ENCODE assay signal across 8 cellular contexts in genomic region chr2:73939419-73939818, GRCh38. TPM values are rescaled to one million over a fixed set of nuclear protein-coding genes. Genes with fewer than 3 reads are reported as not detected.
DNase-seq lines count a peak whose midpoint lies in the region; ATAC-seq and TF ChIP-seq lines count a peak whose summit lies in the region.

No MANE protein-coding gene starts in this region.

- peaks cover 48 to 67% of the 10 kb centered on the region in 2 donors for H3K36me3 Mint-ChIP-seq in CD14-positive monocyte

- peaks cover 46% of the 10 kb centered on the region for H3K36me3 ChIP-seq in MG63
- peaks cover 0 to 19% of the 10 kb centered on the region in 2 donors for H3K36me3 ChIP-seq in left lung
- H3K36me3 ChIP-seq in testis (ENCODE audit: low read depth, missing control alignments), result no peaks in the 10 kb centered on the region

- H3K4me1 ChIP-seq in left lung (peaks cover 10 to 12% of the 10 kb centered on the region in 2 donors), testis (no peaks in the 10 kb centered on the region)

- no peaks in the 10 kb centered on the region for H3K27me3 Mint-ChIP-seq in CD14-positive monocyte (ENCODE audit: low read depth in 3 of 3)

- WGBS in testis, 2 donors, result 83 to 95% methylated on average over 2 of the region's 2 CpGs

- no peak overlapping the region for H3K4me3 Mint-ChIP-seq in CD14-positive monocyte

- in situ Hi-C loops in astrocyte of the spinal cord (cut with HindIII; ENCODE audit: low sequenced_read_pairs), result no loop called here

- no peaks in the 10 kb centered on the region for H3K27me3 ChIP-seq in MG63
- H3K27me3 ChIP-seq in left lung, result no peaks in the 10 kb centered on the region
- H3K27me3 ChIP-seq in testis, result no peaks in the 10 kb centered on the region

- DNase-seq in CD14-positive monocyte (ENCODE audit: low spot score) (peak; percentile 52), MG63 (peak; percentile 87), astrocyte of the spinal cord (ENCODE audit: low read depth, low spot score) (no peak), left lung (peak in 1 of 2 donors; percentile 67), germinal center (ENCODE audit: low spot score) (no peak), posterior vena cava (ENCODE audit: low spot score) (no peak), testis (no peak)

- H3K9me3 ChIP-seq in MG63, result no peaks in the 10 kb centered on the region
- H3K9me3 ChIP-seq in left lung, result no peaks in the 10 kb centered on the region
- no peaks in the 10 kb centered on the region for H3K9me3 ChIP-seq in testis

- peaks cover 31% of the 10 kb centered on the region for H3K4me1 Mint-ChIP-seq in CD14-positive monocyte

- intact Hi-C loops in CD14-positive monocyte (cut with micrococcal nuclease) (no loop called here), left lung (cut with DNase I) (no loop called here), posterior vena cava (cut with DNase I) (no loop called here), testis (cut with DNase I; ENCODE audit: low total_unique reads) (no loop called here)

- ATAC-seq in left lung, result peak; percentile 96
- ATAC-seq in HG02571 (IDR thresholded peaks at IDR 0.05; ENCODE audit: unreplicated experiment), result no peak

- H3K27ac ChIP-seq in left lung (no peak overlapping the region), testis (no peak overlapping the region)

- no peaks in the 10 kb centered on the region for H3K9me3 Mint-ChIP-seq in CD14-positive monocyte

- no peak overlapping the region for H3K4me3 ChIP-seq in MG63
- H3K4me3 ChIP-seq in astrocyte of the spinal cord (ENCODE audit: low read depth, low read length), result no peak overlapping the region
- H3K4me3 ChIP-seq in left lung, result no peak overlapping the region
- no peak overlapping the region for H3K4me3 ChIP-seq in testis

- no peak for TF ChIP-seq POLR2A in testis (IDR thresholded peaks at IDR 0.05)

- peak overlapping the region in 4 of 7 donors; percentile 25 to 75 (median 53) for H3K27ac Mint-ChIP-seq in CD14-positive monocyte

- TF ChIP-seq CTCF in CD14-positive monocyte (IDR thresholded peaks at IDR 0.05), result peak; percentile 9
- peak; percentile 16 for TF ChIP-seq CTCF in astrocyte of the spinal cord (IDR thresholded peaks at IDR 0.05; ENCODE audit: low read depth, low read length)
- peak in 1 of 2 donors; percentile 14 for TF ChIP-seq CTCF in left lung (IDR thresholded peaks at IDR 0.05)
- TF ChIP-seq CTCF in testis (IDR thresholded peaks at IDR 0.05), result no peak

RNA-seq across cellular contexts. Expression of gene DGUOK, which starts 12.7 kb away (rescaled TPM):
- 100 to 1,000 TPM; 123 to 129 TPM for polyA plus RNA-seq in CD14-positive monocyte
- 28.4 and 51.8 TPM in 2 replicates for total RNA-seq in MG63 (2014; rRNA removed; shearing (Covaris generic); ENCODE audit: low replicate concordance)
- total RNA-seq in left lung, result 10 to 100 TPM; 32.1 to 53.3 TPM
- 10 to 100 TPM; 36.1 to 41.9 TPM for total RNA-seq in posterior vena cava
- 10 to 100 TPM; 91.0 to 93.9 TPM for total RNA-seq in testis
- polyA plus RNA-seq in testis (ENCODE audit: insufficient read depth, low read depth, low replicate concordance), result 87.7 TPM

RNA-seq across cellular contexts. Expression of gene TET3, which starts 45.3 kb away (rescaled TPM):
- polyA plus RNA-seq in CD14-positive monocyte (1 to 10 TPM in 1 of 2 donors, under 1 TPM in 1; 0.79 to 1.4 TPM), testis (ENCODE audit: insufficient read depth, low read depth, low replicate concordance) (4.3 TPM)
- 1.6 and 2.1 TPM in 2 replicates for total RNA-seq in MG63 (2014; rRNA removed; shearing (Covaris generic); ENCODE audit: low replicate concordance)
- total RNA-seq in left lung (10 to 100 TPM; 16.6 to 32.1 TPM), posterior vena cava (1 to 10 TPM; 6.6 to 8.5 TPM), testis (10 to 100 TPM in 1 of 2 donors, 1 to 10 TPM in 1; 9.7 to 12.2 TPM)

RNA-seq across cellular contexts. Expression of gene ACTG2, which starts 46.6 kb away (rescaled TPM):
- polyA plus RNA-seq in CD14-positive monocyte (not detected), testis (ENCODE audit: insufficient read depth, low read depth, low replicate concordance) (93.4 TPM)
- not detected in 2 replicates for total RNA-seq in MG63 (2014; rRNA removed; shearing (Covaris generic); ENCODE audit: low replicate concordance)
- total RNA-seq in left lung (100 to 1,000 TPM in 1 of 2 donors, 10 to 100 TPM in 1; 70.2 to 156 TPM), posterior vena cava (1,000 to 10,000 TPM; 2,422 to 4,458 TPM), testis (1 to 10 TPM; 1.3 to 2.7 TPM)

Comparison
In these comparisons a context has a peak if more than half of its experiments do, and no peak if none do; other contexts are left out.
1. DNase-seq: peak in CD14-positive monocyte (single experiment) and MG63 (single experiment); none in astrocyte of the spinal cord (single experiment), germinal center (single experiment), posterior vena cava (single experiment) and testis (single experiment).
2. CTCF ChIP-seq: peak in CD14-positive monocyte (single experiment) and astrocyte of the spinal cord (single experiment); none in testis (0 of 3).
3. RNA of gene ACTG2, which starts 46.6 kb away (total RNA-seq): 2,422 to 4,458 TPM in posterior vena cava and 70.2 to 156 TPM in left lung; 1.3 to 2.7 TPM in testis and not detected in MG63; every median in the first group is over 10 times any median in the second.